Comparison of ENCODE assay signal across 19 cellular contexts in the genomic region with DNA sequence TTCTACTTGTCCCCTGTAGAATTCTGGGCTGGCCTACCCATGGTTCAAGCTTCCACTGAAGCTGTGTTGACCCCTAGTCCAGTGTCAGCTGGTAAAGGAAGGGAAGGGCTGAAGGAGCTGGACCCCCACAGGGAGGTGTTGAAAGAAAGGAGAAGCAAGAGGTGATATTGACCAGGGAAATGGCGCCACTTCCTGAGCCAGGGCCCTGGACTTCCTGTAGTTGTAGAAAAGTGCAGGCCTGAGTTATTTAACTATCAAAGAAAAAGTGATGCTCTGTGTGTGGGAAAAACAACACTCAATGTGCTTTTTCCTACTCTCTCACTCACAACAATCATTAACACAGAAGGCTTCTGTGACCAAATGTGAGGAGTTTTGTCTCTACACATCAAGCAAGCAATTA.
"Had no signal": no experiment of that assay in that cellular context is flagged by ENCODE, and none has a peak within 500 bp of the region (broad histone marks: within the 10 kb centered on the region; RNA-seq: fewer than 3 reads in every experiment).

No MANE protein-coding gene starts in this region.

- ATAC-seq: body of pancreas; foreskin keratinocyte; left cardiac atrium; naive thymus-derived CD8-positive, alpha-beta T cell had no signal

- H3K9me3 ChIP-seq: body of pancreas, stomach, testis, upper lobe of left lung had no signal

- H3K36me3 ChIP-seq: stomach, upper lobe of left lung had no signal

- H3K36me3 Mint-ChIP-seq: naive thymus-derived CD8-positive, alpha-beta T cell had no signal

- H3K27me3 Mint-ChIP-seq: activated naive CD4-positive, alpha-beta T cell treated with anti-CD3 and anti-CD28 coated beads, Interleukin-2, amount 50 U/mL, for 24 hours; naive thymus-derived CD8-positive, alpha-beta T cell had no signal

- H3K27ac ChIP-seq: body of pancreas, foreskin keratinocyte, stomach, testis, upper lobe of left lung had no signal

- DNase-seq: activated CD8-positive, alpha-beta memory T cell treated with anti-CD3 and anti-CD28 coated beads, Interleukin-2, amount 50 U/mL, for 48 hours; activated gamma-delta T cell; activated T-cell treated with anti-CD3 and anti-CD28 coated beads, Interleukin-2, amount 50 U/mL, for 48 hours; body of pancreas; endodermal cell; foreskin keratinocyte; hippocampal formation; left cardiac atrium; mesendoderm; naive thymus-derived CD8-positive, alpha-beta T cell; occipital lobe; stimulated activated CD4-positive, alpha-beta T cell treated with anti-CD3 and anti-CD28 coated beads, Interleukin-12 subunit alpha, Interleukin-12 subunit beta, amount 100 ng/mL, for 4 hours; stimulated activated CD4-positive, alpha-beta T cell treated with anti-CD3 and anti-CD28 coated beads, Interleukin-1b, Interleukin-23, amount 100 ng/mL, for 48 hours; stomach; testis; upper lobe of left lung had no signal

- H3K27ac Mint-ChIP-seq: endodermal cell had no signal

- H3K4me1 ChIP-seq: body of pancreas, foreskin keratinocyte, testis, upper lobe of left lung had no signal

- H3K9me3 Mint-ChIP-seq: activated naive CD4-positive, alpha-beta T cell treated with anti-CD3 and anti-CD28 coated beads, Interleukin-2, amount 50 U/mL, for 24 hours; naive thymus-derived CD8-positive, alpha-beta T cell had no signal

- H3K27me3 ChIP-seq: body of pancreas, foreskin keratinocyte, stomach, testis, upper lobe of left lung had no signal

- H3K4me3 Mint-ChIP-seq: activated naive CD4-positive, alpha-beta T cell treated with anti-CD3 and anti-CD28 coated beads, Interleukin-2, amount 50 U/mL, for 24 hours; endodermal cell; naive thymus-derived CD8-positive, alpha-beta T cell had no signal

- H3K4me3 ChIP-seq: body of pancreas, stomach, testis, upper lobe of left lung had no signal

- H3K4me1 Mint-ChIP-seq: endodermal cell had no signal

- FAIRE-seq: islet of Langerhans, TTC549 had no signal
